Comparison of ENCODE assay signal across 8 cellular contexts in the genomic region with DNA sequence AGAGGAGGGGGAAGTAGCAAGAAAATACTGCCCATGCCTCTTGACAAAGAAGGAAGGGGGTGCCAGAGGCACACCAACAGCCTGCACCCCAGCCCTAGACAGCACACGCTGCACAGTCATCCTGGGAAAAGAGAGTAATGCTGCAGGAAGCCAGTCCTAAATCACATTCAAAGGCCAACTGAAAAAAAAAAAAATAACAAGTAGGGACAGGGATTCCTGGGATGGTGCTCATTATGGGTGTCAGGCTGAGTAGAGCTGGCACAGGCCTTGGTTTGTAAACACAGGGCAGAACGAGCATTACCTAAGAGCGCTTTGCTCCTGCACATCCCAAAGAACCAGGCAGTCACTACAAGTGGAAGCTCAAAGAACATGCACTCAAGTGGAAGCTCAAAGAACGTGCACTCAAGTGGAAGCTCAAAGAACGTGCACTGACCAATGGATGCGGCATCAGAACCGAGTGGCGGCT. TPM values are rescaled to one million over a fixed set of nuclear protein-coding genes. Genes with fewer than 3 reads are reported as not detected.
DNase-seq lines count a peak whose midpoint lies in the region; TF ChIP-seq lines count a peak whose summit lies in the region.
"Had no signal": no experiment of that assay in that cellular context is flagged by ENCODE, and none has a peak within 500 bp of the region (broad histone marks: within the 10 kb centered on the region; RNA-seq: fewer than 3 reads in every experiment).

No MANE protein-coding gene starts in this region.

- WGBS in smooth muscle cell (ENCODE audit: low lambda C conversion rate): 75% methylated on average over 8 of the region's 8 CpGs

- H3K9me2 ChIP-seq in OCI-LY7 (ENCODE audit: insufficient read depth, low read length): no peaks in the 10 kb centered on the region

- peak overlapping the region; percentile 82 for H3K4me2 ChIP-seq in OCI-LY7 (ENCODE audit: low read length)
- peak overlapping the region; percentile 12 for H3K4me2 ChIP-seq in smooth muscle cell

- intact Hi-C loops in OCI-LY7 (cut with micrococcal nuclease; ENCODE audit: unreplicated experiment): no loop called here

- in situ Hi-C loops in GM13976 (cut with MboI; ENCODE audit: low sequenced_read_pairs, unreplicated experiment): loop anchor here (10.0 kb wide), 1 partner anchor 57 kb away; no protein-coding TSS in a partner anchor
- in situ Hi-C loops in HAP-1 (cut with MboI; ENCODE audit: low sequenced_read_pairs): no loop called here

- no peak overlapping the region for H3K9ac ChIP-seq in smooth muscle cell (ENCODE audit: low read depth)

- CTCF ChIA-PET in OCI-LY7 (lab: Charles Lee; ENCODE audit: unreplicated experiment): no interaction called here

- POLR2A ChIA-PET in OCI-LY7 (lab: Charles Lee): interaction anchor here (0.6 to 16.0 kb wide), 9 partner anchors 10 to 461 kb away, joined by 3 to 347 read pairs (median 4); no protein-coding TSS in a partner anchor

- DNase-seq in GM13976 (ENCODE audit: low spot score): no peak
- DNase-seq in OCI-LY7 (ENCODE audit: low spot score): no peak
- DNase-seq in fibroblast of gingiva (ENCODE audit: low read depth): peak; percentile 97
- DNase-seq in smooth muscle cell (lab: John Stamatoyannopoulos, UW; ENCODE audit: unreplicated experiment): no peak
- DNase-seq in HuH-7 (ENCODE audit: low spot score): no peak
- DNase-seq in COLO829 (ENCODE audit: low spot score): no peak
- no peak for DNase-seq in HAP-1 (ENCODE audit: low spot score in 2 of 2)
- DNase-seq: amniotic stem cell had no signal

- H2AFZ ChIP-seq in OCI-LY7 (ENCODE audit: low read length): no peak overlapping the region
- no peak overlapping the region for H2AFZ ChIP-seq in smooth muscle cell (ENCODE audit: low read depth)

- H3K4me3 ChIP-seq in OCI-LY7 (ENCODE audit: low read depth, low read length, poor library complexity, severe bottlenecking) (peak overlapping the region; percentile 48), smooth muscle cell (no peak overlapping the region), HAP-1 (no peak overlapping the region)

- H3F3A ChIP-seq in smooth muscle cell (ENCODE audit: low read depth): peaks cover 28% of the 10 kb centered on the region

- peaks cover 97% of the 10 kb centered on the region for H3K4me1 ChIP-seq in OCI-LY7 (ENCODE audit: insufficient read depth, low read length, poor library complexity, severe bottlenecking)
- H3K4me1 ChIP-seq in smooth muscle cell (ENCODE audit: low read depth): peaks cover 33% of the 10 kb centered on the region
- no peaks in the 10 kb centered on the region; the same call in 1 of the 2 replicates for H3K4me1 ChIP-seq in HAP-1

- peaks cover 47% of the 10 kb centered on the region; the same call in 1 of the 2 replicates for H3K36me3 ChIP-seq in OCI-LY7 (ENCODE audit: insufficient read depth, low read length)
- H3K36me3 ChIP-seq in smooth muscle cell (ENCODE audit: low read depth): no peaks in the 10 kb centered on the region
- peaks cover 3% of the 10 kb centered on the region for H3K36me3 ChIP-seq in HAP-1 (replicated peaks)

- H3K27ac ChIP-seq in OCI-LY7 (ENCODE audit: low read depth, low read length, poor library complexity, severe bottlenecking) (peak overlapping the region; percentile 100), smooth muscle cell (ENCODE audit: low read depth) (peak overlapping the region; percentile 82)

- no TSS peak for BruUV-seq in OCI-LY7 (replicated peaks; lab: Mats Ljungman, UMichigan)

- H3K9me3 ChIP-seq in OCI-LY7 (ENCODE audit: low read length) (no peaks in the 10 kb centered on the region), smooth muscle cell (replicated peaks; ENCODE audit: low read depth) (no peaks in the 10 kb centered on the region), HAP-1 (no peaks in the 10 kb centered on the region; the same call in 1 of the 2 replicates)

- TF ChIP-seq CTCF in GM13976 (IDR thresholded peaks at IDR 0.05; ENCODE audit: borderline replicate concordance, control extremely low read depth, extremely low read depth, insufficient read depth, missing control alignments) (peak; percentile 10), OCI-LY7 (conservative IDR thresholded peaks at IDR 0.05; ENCODE audit: low read length) (no peak), smooth muscle cell (IDR thresholded peaks at IDR 0.05; ENCODE audit: borderline replicate concordance, insufficient read depth, poor library complexity, severe bottlenecking) (no peak)

- H3K27me3 ChIP-seq in smooth muscle cell (ENCODE audit: low read depth): no peaks in the 10 kb centered on the region
- H3K27me3 ChIP-seq in HAP-1 (ENCODE audit: low read depth): no peaks in the 10 kb centered on the region

- H4K20me1 ChIP-seq in OCI-LY7 (ENCODE audit: insufficient read depth, low read length): no peaks in the 10 kb centered on the region
- H4K20me1 ChIP-seq in smooth muscle cell (ENCODE audit: low read depth): peaks cover 86% of the 10 kb centered on the region

- peaks cover 88% of the 10 kb centered on the region for H3K79me2 ChIP-seq in OCI-LY7 (ENCODE audit: insufficient read depth, low read depth, low read length)
- H3K79me2 ChIP-seq in smooth muscle cell (ENCODE audit: low read depth): peaks cover 46% of the 10 kb centered on the region

RNA-seq across cellular contexts. Expression of a gene that starts 7.8 kb away (rescaled TPM):
- total RNA-seq in OCI-LY7 (2014; rRNA removed; shearing (Covaris generic)): 114 and 118 TPM in 2 replicates
- total RNA-seq in OCI-LY7 (2022): 243 and 277 TPM in 2 replicates
- total RNA-seq in smooth muscle cell: 15.3 and 17.8 TPM in 2 replicates
- 16.4 and 21.8 TPM in 2 replicates for polyA plus RNA-seq in smooth muscle cell
